ENCODE assay signal across 1 cellular context in genomic region chr1:42957880-42958487, GRCh38.
A peak's percentile ranks its signal among the peaks of the same experiment; 100 is the strongest.
TF ChIP-seq lines count a peak whose summit lies in the region.

No MANE protein-coding gene starts in this region.

TF ChIP-seq in GM12878, 131 proteins besides CTCF, POLR2A, EP300 and RAD21 (continued from another document and continues in another):
- TF ChIP-seq RBBP5 (conservative IDR thresholded peaks at IDR 0.05), result no peak
- no peak for TF ChIP-seq IKZF2 (IDR thresholded peaks at IDR 0.05)
- no peak for TF ChIP-seq SIN3A (IDR thresholded peaks at IDR 0.05; ENCODE audit: low read depth, low read length)
- no peak for TF ChIP-seq SP1 (IDR thresholded peaks at IDR 0.05; ENCODE audit: low read depth, low read length)
- no peak for TF ChIP-seq BCL3 (IDR thresholded peaks at IDR 0.05; ENCODE audit: borderline replicate concordance, insufficient read depth, low read depth, low read length, poor library complexity, severe bottlenecking)
- no peak for TF ChIP-seq ZNF217 (IDR thresholded peaks at IDR 0.05)
- no peak for TF ChIP-seq CHD1 (IDR thresholded peaks at IDR 0.05; ENCODE audit: low read depth, low read length)
- no peak for TF ChIP-seq MTA3 (IDR thresholded peaks at IDR 0.05; ENCODE audit: borderline replicate concordance, low read length)
- 0 out of 2 replicates have a peak, but pooled peaks have one; percentile 18 for TF ChIP-seq TAF1 (IDR thresholded peaks at IDR 0.05; ENCODE audit: borderline replicate concordance, low read depth, low read length)
- TF ChIP-seq EED (IDR thresholded peaks at IDR 0.05; ENCODE audit: low read depth), result no peak
- no peak for TF ChIP-seq ESRRA (IDR thresholded peaks at IDR 0.05; ENCODE audit: low read length)
- no peak for TF ChIP-seq ATF3 (IDR thresholded peaks at IDR 0.05; ENCODE audit: borderline replicate concordance, extremely low read depth, low read depth, low read length)
- no peak for TF ChIP-seq SREBF2 (IDR thresholded peaks at IDR 0.05; ENCODE audit: low read length)
- TF ChIP-seq RELB (IDR thresholded peaks at IDR 0.05; ENCODE audit: low read depth), result no peak
- TF ChIP-seq ZBTB33 (IDR thresholded peaks at IDR 0.05), result no peak
- 0 out of 2 replicates have a peak, but pooled peaks have one; percentile 49 for TF ChIP-seq SMARCA5 (IDR thresholded peaks at IDR 0.05)
- peak; percentile 65 for TF ChIP-seq MYC (IDR thresholded peaks at IDR 0.05; ENCODE audit: insufficient read depth, insufficient read length, insufficient replicate concordance, low read length, severe bottlenecking)
- no peak for TF ChIP-seq NBN (IDR thresholded peaks at IDR 0.05)
- TF ChIP-seq ZBED1 (IDR thresholded peaks at IDR 0.05; ENCODE audit: borderline replicate concordance), result no peak
- no peak for TF ChIP-seq ELK1 (IDR thresholded peaks at IDR 0.05; ENCODE audit: low read depth, low read length)
- TF ChIP-seq BRCA1 (IDR thresholded peaks at IDR 0.05; ENCODE audit: low read depth, low read length), result no peak
- TF ChIP-seq TARDBP (IDR thresholded peaks at IDR 0.05; ENCODE audit: borderline replicate concordance), result no peak
- TF ChIP-seq EGR1 (IDR thresholded peaks at IDR 0.05; ENCODE audit: borderline replicate concordance in 1 of 2, low read depth in 2 of 2, low read length in 2 of 2), result peak in 1 of 2 experiments; percentile 96; a peak in 2 of 3 replicates
- TF ChIP-seq HDGF (IDR thresholded peaks at IDR 0.05), result no peak
- peak; percentile 5; the same call in 1 of the 2 replicates for TF ChIP-seq YY1 (IDR thresholded peaks at IDR 0.05; ENCODE audit: low read depth, low read length)
- no peak for TF ChIP-seq PAX5 (IDR thresholded peaks at IDR 0.05; ENCODE audit: borderline replicate concordance, low read depth, low read length)
- TF ChIP-seq PKNOX1 (IDR thresholded peaks at IDR 0.05), result no peak
- no peak for TF ChIP-seq E4F1 (IDR thresholded peaks at IDR 0.05; ENCODE audit: borderline replicate concordance, partially characterized antibody)
- no peak for TF ChIP-seq USF1 (IDR thresholded peaks at IDR 0.05; ENCODE audit: borderline replicate concordance, extremely low read length, insufficient read depth, low read depth, low read length)
- no peak for TF ChIP-seq MEF2A (IDR thresholded peaks at IDR 0.05; ENCODE audit: insufficient read depth, low read depth, low read length)
- TF ChIP-seq FOS (IDR thresholded peaks at IDR 0.05; ENCODE audit: borderline replicate concordance, extremely low read depth, insufficient read length), result no peak
- TF ChIP-seq IRF5 (IDR thresholded peaks at IDR 0.05; ENCODE audit: borderline replicate concordance), result no peak
- TF ChIP-seq MXI1 (IDR thresholded peaks at IDR 0.05; ENCODE audit: low read depth, low read length), result peak; percentile 98
- TF ChIP-seq E2F4 (IDR thresholded peaks at IDR 0.05; ENCODE audit: low read depth, low read length), result no peak
- TF ChIP-seq ZNF687 (IDR thresholded peaks at IDR 0.05), result no peak; the same call in 1 of the 2 replicates
- no peak for TF ChIP-seq FOXK2 (IDR thresholded peaks at IDR 0.05)
- no peak for TF ChIP-seq PML (IDR thresholded peaks at IDR 0.05; ENCODE audit: low read length)
- no peak for TF ChIP-seq RB1 (IDR thresholded peaks at IDR 0.05; ENCODE audit: borderline replicate concordance)
- TF ChIP-seq NR2C2 (IDR thresholded peaks at IDR 0.05; ENCODE audit: borderline replicate concordance, control insufficient read depth, insufficient read length, low read depth), result no peak
- peak; percentile 90 for TF ChIP-seq MAX (IDR thresholded peaks at IDR 0.05; ENCODE audit: low read depth, low read length)
